8 cellular contexts compared by ENCODE assay signal in genomic region chr18:46071894-46072867, GRCh38. TPM values are rescaled to one million over a fixed set of nuclear protein-coding genes. Genes with fewer than 3 reads are reported as not detected.
DNase-seq lines count a peak whose midpoint lies in the region; ATAC-seq and TF ChIP-seq lines count a peak whose summit lies in the region.

Gene PSTPIP2, minus strand, starts transcription at chr18:46072260. Its CDS starts 72 bp downstream, at chr18:46072188.

- H3K36me3 ChIP-seq in SK-N-SH (replicated peaks in 1 of 2; ENCODE audit: control insufficient read depth in 1 of 2, insufficient read depth in 2 of 2, low read length in 1 of 2) (peaks cover 3 to 10% of the 10 kb centered on the region in 2 experiments), urinary bladder (ENCODE audit: insufficient read depth) (no peaks in the 10 kb centered on the region)

- peak; percentile 3; the same call in 1 of the 2 replicates for TF ChIP-seq RAD21 in SK-N-SH (IDR thresholded peaks at IDR 0.05; ENCODE audit: low read length)

- H3K27me3 ChIP-seq in SK-N-SH (ENCODE audit: insufficient read depth), result no peaks in the 10 kb centered on the region

- peak within 1 kb of the TSS; percentile 80 for H3K4me3 Mint-ChIP-seq in activated naive CD4-positive, alpha-beta T cell treated with anti-CD3 and anti-CD28 coated beads, Interleukin-2, amount 10 ng/mL, durations not matched to agents 7 days and 5 days
- H3K4me3 Mint-ChIP-seq in progenitor cell of endocrine pancreas (ENCODE audit: low read depth), result peak within 1 kb of the TSS; percentile 79

- WGBS in SK-N-SH (ENCODE audit: low lambda C conversion rate), result 34% methylated on average over 34 of the region's 87 CpGs
- 7% methylated on average over 87 of the region's 87 CpGs for WGBS in urinary bladder

- H4K20me1 ChIP-seq in SK-N-SH (ENCODE audit: insufficient read depth), result no peaks in the 10 kb centered on the region

- H3F3A ChIP-seq in SK-N-SH (replicated peaks; ENCODE audit: insufficient read depth), result peaks cover 31% of the 10 kb centered on the region

- no peaks in the 10 kb centered on the region for H3K9me3 ChIP-seq in SK-N-SH

- H3K79me2 ChIP-seq in SK-N-SH (ENCODE audit: insufficient read depth), result peaks cover 12% of the 10 kb centered on the region; the same call in 1 of the 2 replicates

- ATAC-seq in HG03196 (IDR thresholded peaks at IDR 0.05; ENCODE audit: unreplicated experiment), result peak; percentile 49

- H3K9ac ChIP-seq in SK-N-SH, result peak within 1 kb of the TSS; percentile 80

- H3K9me3 Mint-ChIP-seq in activated naive CD4-positive, alpha-beta T cell treated with anti-CD3 and anti-CD28 coated beads, Interleukin-2, amount 10 ng/mL, durations not matched to agents 7 days and 5 days, result no peaks in the 10 kb centered on the region
- H3K9me3 Mint-ChIP-seq in progenitor cell of endocrine pancreas (ENCODE audit: low read depth), result no peaks in the 10 kb centered on the region

- H3K27ac ChIP-seq in SK-N-SH (ENCODE audit: low read depth in 2 of 2, low read length in 1 of 2) (no peak within 1 kb of the TSS), urinary bladder (ENCODE audit: low read depth) (no peak within 1 kb of the TSS)

- peaks cover 0 to 9% of the 10 kb centered on the region in 2 experiments; a peak in 1 of 4 replicates for H3K4me1 ChIP-seq in SK-N-SH (ENCODE audit: control insufficient read depth in 1 of 2, insufficient read depth in 2 of 2, low read depth in 1 of 2, low read length in 1 of 2)
- H3K4me1 ChIP-seq in urinary bladder (ENCODE audit: insufficient read depth), result peaks cover 1% of the 10 kb centered on the region

- intact Hi-C loops in cardiac septum (cut with DNase I), result loop anchor here (5.0 to 10.0 kb wide), 3 partner anchors 105 to 407 kb away; partner anchors contain the start of gene EPG5

- DNase-seq in NCI-H510A treated with DMSO at 0.1 percent for 48 hours (lab: John Stamatoyannopoulos, UW) (peak; percentile 2), NCI-H510A (lab: John Stamatoyannopoulos, UW) (no peak), SK-N-SH (peak; percentile 84), cardiac septum (ENCODE audit: low spot score) (peak; percentile 91), progenitor cell of endocrine pancreas (ENCODE audit: low spot score, unreplicated experiment) (peak; percentile 48)
- DNase-seq in activated naive CD4-positive, alpha-beta T cell treated with anti-CD3 and anti-CD28 coated beads, Interleukin-2, amount 10 ng/mL, durations not matched to agents 7 days and 5 days, result peak; percentile 79

- H3K27ac Mint-ChIP-seq in activated naive CD4-positive, alpha-beta T cell treated with anti-CD3 and anti-CD28 coated beads, Interleukin-2, amount 10 ng/mL, durations not matched to agents 7 days and 5 days, result peak within 1 kb of the TSS; percentile 75
- H3K27ac Mint-ChIP-seq in progenitor cell of endocrine pancreas, result peak within 1 kb of the TSS; percentile 77

- peaks cover 27% of the 10 kb centered on the region for H3K4me1 Mint-ChIP-seq in activated naive CD4-positive, alpha-beta T cell treated with anti-CD3 and anti-CD28 coated beads, Interleukin-2, amount 10 ng/mL, durations not matched to agents 7 days and 5 days
- H3K4me1 Mint-ChIP-seq in progenitor cell of endocrine pancreas (ENCODE audit: low read depth), result no peaks in the 10 kb centered on the region

- peaks cover 2% of the 10 kb centered on the region for H3K36me3 Mint-ChIP-seq in activated naive CD4-positive, alpha-beta T cell treated with anti-CD3 and anti-CD28 coated beads, Interleukin-2, amount 10 ng/mL, durations not matched to agents 7 days and 5 days
- H3K36me3 Mint-ChIP-seq in progenitor cell of endocrine pancreas (ENCODE audit: insufficient read depth), result peaks cover 3% of the 10 kb centered on the region

- H3K9me2 ChIP-seq in SK-N-SH, result no peaks in the 10 kb centered on the region

- no peak for TF ChIP-seq EP300 in SK-N-SH (IDR thresholded peaks at IDR 0.05; ENCODE audit: borderline replicate concordance in 1 of 2, low read depth in 1 of 2, low read length in 1 of 2)

- POLR2A ChIA-PET in SK-N-SH (lab: Yijun Ruan, JAX), result no interaction called here

- CTCF ChIA-PET in SK-N-SH (lab: Yijun Ruan, JAX), result interaction anchor here (0.9 to 3.3 kb wide), 17 partner anchors 11 to 406 kb away, joined by 3 to 30 read pairs (median 9); partner anchors contain the start of genes ATP5F1A and SLC14A1
- CTCF ChIA-PET in activated naive CD4-positive, alpha-beta T cell treated with anti-CD3 and anti-CD28 coated beads, Interleukin-2, amount 10 ng/mL, durations not matched to agents 7 days and 5 days (lab: Charles Lee), result interaction anchor here (1.0 to 4.1 kb wide), 20 partner anchors 17 to 586 kb away, joined by 3 to 47 read pairs (median 8); partner anchors contain the start of genes ATP5F1A and SLC14A1

- TF ChIP-seq CTCF in SK-N-SH (IDR thresholded peaks at IDR 0.05) (peak; percentile 24), progenitor cell of endocrine pancreas (IDR thresholded peaks at IDR 0.05; ENCODE audit: unreplicated experiment) (peak; percentile 30)

- peak within 1 kb of the TSS; percentile 86 for H2AFZ ChIP-seq in SK-N-SH (ENCODE audit: low read depth)

- H3K4me2 ChIP-seq in SK-N-SH, result peak within 1 kb of the TSS; percentile 98

- peak within 1 kb of the TSS; percentile 72 to 86 for H3K4me3 ChIP-seq in SK-N-SH (ENCODE audit: low read depth in 2 of 2, low read length in 1 of 2)
- peak within 1 kb of the TSS; percentile 77 for H3K4me3 ChIP-seq in urinary bladder (ENCODE audit: low read depth, low read length)

- H3K27me3 Mint-ChIP-seq in activated naive CD4-positive, alpha-beta T cell treated with anti-CD3 and anti-CD28 coated beads, Interleukin-2, amount 10 ng/mL, durations not matched to agents 7 days and 5 days, result peaks cover 12% of the 10 kb centered on the region
- peaks cover 10% of the 10 kb centered on the region for H3K27me3 Mint-ChIP-seq in progenitor cell of endocrine pancreas

TF ChIP-seq in SK-N-SH, 30 proteins besides CTCF, POLR2A, EP300 and RAD21 (continues in another document):
- TF ChIP-seq POLR2AphosphoS5 (IDR thresholded peaks at IDR 0.05; ENCODE audit: low read depth, low read length) (peak; percentile 51; the same call in 1 of the 2 replicates), NFIC (IDR thresholded peaks at IDR 0.05; ENCODE audit: borderline replicate concordance) (no peak), YY1 (IDR thresholded peaks at IDR 0.05; ENCODE audit: low read depth) (no peak), TEAD4 (IDR thresholded peaks at IDR 0.05; ENCODE audit: borderline replicate concordance, insufficient read depth) (0 out of 2 replicates have a peak, but pooled peaks have one; percentile 10), ELF1 (IDR thresholded peaks at IDR 0.05) (0 out of 2 replicates have a peak, but pooled peaks have one; percentile 21), REST (IDR thresholded peaks at IDR 0.05; ENCODE audit: low read depth, low read length) (no peak), ZBTB33 (IDR thresholded peaks at IDR 0.05; ENCODE audit: borderline replicate concordance, low read depth) (no peak)
- TF ChIP-seq, protein P1, sequence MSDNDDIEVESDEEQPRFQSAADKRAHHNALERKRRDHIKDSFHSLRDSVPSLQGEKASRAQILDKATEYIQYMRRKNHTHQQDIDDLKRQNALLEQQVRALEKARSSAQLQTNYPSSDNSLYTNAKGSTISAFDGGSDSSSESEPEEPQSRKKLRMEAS (IDR thresholded peaks at IDR 0.05; ENCODE audit: low read depth), result peak; percentile 48

RNA-seq across cellular contexts. Expression of gene PSTPIP2, which starts in this region (rescaled TPM):
- 9.5 and 9.8 TPM in 2 replicates for polyA plus RNA-seq in SK-N-SH (2012; rRNA removed)
- 11.8 and 12.3 TPM in 2 replicates for polyA plus RNA-seq in SK-N-SH (2012; cell fraction: cytosol; rRNA removed)
- 10.9 and 15.5 TPM in 2 replicates for polyA plus RNA-seq in SK-N-SH (2012; cell fraction: nucleus; rRNA removed)
- 1.3 TPM for total RNA-seq in cardiac septum
- 6.1 and 7.0 TPM in 2 replicates for total RNA-seq in progenitor cell of endocrine pancreas
- total RNA-seq in urinary bladder, result 7.2 TPM
- polyA plus RNA-seq in urinary bladder, result 4.7 TPM
